ENCODE assay signal across 23 cellular contexts in the genomic region with DNA sequence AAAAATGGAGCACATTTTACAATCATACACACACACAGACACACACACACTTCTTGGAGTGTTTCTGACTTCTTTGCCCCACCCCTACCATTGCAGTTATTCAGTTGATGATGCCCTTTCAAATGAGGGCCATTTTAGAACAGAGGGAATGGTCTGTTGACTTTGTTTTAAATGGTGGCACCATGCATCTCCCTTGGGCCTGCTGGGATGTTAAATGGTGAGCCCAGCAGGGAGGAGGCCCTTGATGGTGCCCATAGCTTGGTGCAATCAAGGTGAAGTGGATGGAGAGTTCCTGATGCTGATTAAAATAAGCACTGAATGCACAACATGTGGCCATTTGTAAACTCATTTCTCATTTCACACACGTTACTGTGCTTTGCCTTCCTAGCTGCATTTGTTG. TPM values are rescaled to one million over a fixed set of nuclear protein-coding genes. Genes with fewer than 3 reads are reported as not detected.
DNase-seq lines count a peak whose midpoint lies in the region; ATAC-seq lines count a peak whose summit lies in the region.
"Had no signal": no experiment of that assay in that cellular context is flagged by ENCODE, and none has a peak within 500 bp of the region (broad histone marks: within the 10 kb centered on the region; RNA-seq: fewer than 3 reads in every experiment).

No MANE protein-coding gene starts in this region.

- peaks cover 16% of the 10 kb centered on the region for H3K9me3 Mint-ChIP-seq in T-helper 2 cell treated with Interferon-gamma antibody and Interleukin-4, amounts not matched to agents 5 μg/mL and 100 μg/mL, for 36 hours
- H3K9me3 Mint-ChIP-seq in stimulated activated effector memory CD8-positive, alpha-beta T cell treated with anti-CD3 and anti-CD28 coated beads, Interleukin-12 subunit alpha, Interleukin-12 subunit beta, amount 100 ng/mL, for 72 hours, result peaks cover 5% of the 10 kb centered on the region
- peaks cover 15% of the 10 kb centered on the region for H3K9me3 Mint-ChIP-seq in activated CD4-positive, alpha-beta T cell treated with anti-CD3 and anti-CD28 coated beads, Interleukin-2, amount 10 ng/mL, durations not matched to agents 24 days and 14 days

- no peaks in the 10 kb centered on the region for H3K27me3 Mint-ChIP-seq in T-helper 2 cell treated with Interferon-gamma antibody and Interleukin-4, amounts not matched to agents 5 μg/mL and 100 μg/mL, for 36 hours (ENCODE audit: low read depth)
- no peaks in the 10 kb centered on the region for H3K27me3 Mint-ChIP-seq in activated CD4-positive, alpha-beta T cell treated with anti-CD3 and anti-CD28 coated beads, Interleukin-2, amount 10 ng/mL, durations not matched to agents 24 days and 14 days
- H3K27me3 Mint-ChIP-seq: activated naive CD8-positive, alpha-beta T cell treated with anti-CD3 and anti-CD28 coated beads, Interleukin-2, amount 10 ng/mL, durations not matched to agents 7 days and 5 days; naive B cell; type B pancreatic cell had no signal

- H3K4me1 Mint-ChIP-seq in T-helper 2 cell treated with Interferon-gamma antibody and Interleukin-4, amounts not matched to agents 5 μg/mL and 100 μg/mL, for 36 hours (ENCODE audit: low read depth), result peaks cover 39% of the 10 kb centered on the region
- H3K4me1 Mint-ChIP-seq in stimulated activated effector memory CD8-positive, alpha-beta T cell treated with anti-CD3 and anti-CD28 coated beads, Interleukin-12 subunit alpha, Interleukin-12 subunit beta, amount 100 ng/mL, for 72 hours, result peaks cover 33% of the 10 kb centered on the region
- H3K4me1 Mint-ChIP-seq in activated CD4-positive, alpha-beta T cell treated with anti-CD3 and anti-CD28 coated beads, Interleukin-2, amount 10 ng/mL, durations not matched to agents 24 days and 14 days, result peaks cover 12% of the 10 kb centered on the region

- H3K27ac Mint-ChIP-seq in T-helper 2 cell treated with Interferon-gamma antibody and Interleukin-4, amounts not matched to agents 5 μg/mL and 100 μg/mL, for 36 hours, result peak overlapping the region; percentile 60
- peak overlapping the region; percentile 26 for H3K27ac Mint-ChIP-seq in stimulated activated effector memory CD8-positive, alpha-beta T cell treated with anti-CD3 and anti-CD28 coated beads, Interleukin-12 subunit alpha, Interleukin-12 subunit beta, amount 100 ng/mL, for 72 hours
- H3K27ac Mint-ChIP-seq in activated CD4-positive, alpha-beta T cell treated with anti-CD3 and anti-CD28 coated beads, Interleukin-2, amount 10 ng/mL, durations not matched to agents 24 days and 14 days, result no peak overlapping the region
- H3K27ac Mint-ChIP-seq: activated naive CD8-positive, alpha-beta T cell treated with anti-CD3 and anti-CD28 coated beads, Interleukin-2, amount 10 ng/mL, durations not matched to agents 7 days and 5 days; CD8-positive, alpha-beta T cell; naive B cell; T-helper 1 cell treated with Interleukin-12 subunit alpha and Interleukin-12 subunit beta and Interleukin-4 antibody, amounts not matched to agents 30 μg/mL and 1 μg/mL, for 36 hours; type B pancreatic cell had no signal

- peaks cover 56% of the 10 kb centered on the region for H3K36me3 Mint-ChIP-seq in T-helper 2 cell treated with Interferon-gamma antibody and Interleukin-4, amounts not matched to agents 5 μg/mL and 100 μg/mL, for 36 hours (ENCODE audit: low read depth)
- no peaks in the 10 kb centered on the region for H3K36me3 Mint-ChIP-seq in stimulated activated effector memory CD8-positive, alpha-beta T cell treated with anti-CD3 and anti-CD28 coated beads, Interleukin-12 subunit alpha, Interleukin-12 subunit beta, amount 100 ng/mL, for 72 hours
- peaks cover 49% of the 10 kb centered on the region for H3K36me3 Mint-ChIP-seq in activated CD4-positive, alpha-beta T cell treated with anti-CD3 and anti-CD28 coated beads, Interleukin-2, amount 10 ng/mL, durations not matched to agents 24 days and 14 days (ENCODE audit: low read depth)

- DNase-seq in T-helper 2 cell treated with Interferon-gamma antibody and Interleukin-4, amounts not matched to agents 5 μg/mL and 100 μg/mL, for 36 hours (ENCODE audit: low spot score), result no peak
- DNase-seq in T-helper 2 cell (no peak), NCI-H146 treated with DMSO at 0.1 percent for 48 hours (lab: John Stamatoyannopoulos, UW; ENCODE audit: unreplicated experiment) (peak; percentile 85), NCI-H345 treated with DMSO at 0.1 percent for 48 hours (lab: John Stamatoyannopoulos, UW; ENCODE audit: unreplicated experiment) (peak; percentile 95)
- DNase-seq in stimulated activated effector memory CD8-positive, alpha-beta T cell treated with anti-CD3 and anti-CD28 coated beads, Interleukin-12 subunit alpha, Interleukin-12 subunit beta, amount 100 ng/mL, for 72 hours (ENCODE audit: low spot score in 2 of 2), result no peak
- DNase-seq in stimulated activated CD4-positive, alpha-beta T cell treated with anti-CD3 and anti-CD28 coated beads, Interleukin-4, amount 100 ng/mL, for 4 hours, result no peak
- DNase-seq in activated CD4-positive, alpha-beta T cell treated with anti-CD3 and anti-CD28 coated beads, Interleukin-2, amount 10 ng/mL, durations not matched to agents 24 days and 14 days, result no peak
- DNase-seq: 8988T; activated effector memory CD4-positive, alpha-beta T cell treated with Interleukin-2 at 50 U/mL for 16 hours; activated naive CD8-positive, alpha-beta T cell treated with anti-CD3 and anti-CD28 coated beads, Interleukin-2, amount 10 ng/mL, durations not matched to agents 7 days and 5 days; AML-193; CD8-positive, alpha-beta T cell; DMS53; heart left ventricle; mesendoderm; MM.1S; naive B cell; NCI-H226; ovary; right cardiac atrium had no signal

- intact Hi-C loops in activated CD4-positive, alpha-beta T cell treated with anti-CD3 and anti-CD28 coated beads, Interleukin-2, amount 10 ng/mL, durations not matched to agents 24 days and 14 days (cut with micrococcal nuclease), result no loop called here

- H3K4me3 Mint-ChIP-seq in T-helper 2 cell treated with Interferon-gamma antibody and Interleukin-4, amounts not matched to agents 5 μg/mL and 100 μg/mL, for 36 hours, result no peak overlapping the region
- no peak overlapping the region for H3K4me3 Mint-ChIP-seq in stimulated activated effector memory CD8-positive, alpha-beta T cell treated with anti-CD3 and anti-CD28 coated beads, Interleukin-12 subunit alpha, Interleukin-12 subunit beta, amount 100 ng/mL, for 72 hours
- H3K4me3 Mint-ChIP-seq in activated CD4-positive, alpha-beta T cell treated with anti-CD3 and anti-CD28 coated beads, Interleukin-2, amount 10 ng/mL, durations not matched to agents 24 days and 14 days, result no peak overlapping the region
- H3K4me3 Mint-ChIP-seq: activated naive CD8-positive, alpha-beta T cell treated with anti-CD3 and anti-CD28 coated beads, Interleukin-2, amount 10 ng/mL, durations not matched to agents 7 days and 5 days; CD8-positive, alpha-beta T cell; naive B cell; T-helper 1 cell treated with Interleukin-12 subunit alpha and Interleukin-12 subunit beta and Interleukin-4 antibody, amounts not matched to agents 30 μg/mL and 1 μg/mL, for 36 hours; type B pancreatic cell had no signal

- ATAC-seq in stimulated activated effector memory CD8-positive, alpha-beta T cell treated with anti-CD3 and anti-CD28 coated beads, Interleukin-12 subunit alpha, Interleukin-12 subunit beta, amount 100 ng/mL, for 72 hours, result no peak
- ATAC-seq in GM21360 (IDR thresholded peaks at IDR 0.05; ENCODE audit: unreplicated experiment), result no peak
- ATAC-seq: CD8-positive, alpha-beta T cell; heart left ventricle; right cardiac atrium had no signal

RNA-seq across cellular contexts. Expression of a gene that starts 13.3 kb away (rescaled TPM):
- 91.4 and 96.1 TPM in 2 replicates for total RNA-seq in activated CD4-positive, alpha-beta T cell treated with anti-CD3 and anti-CD28 coated beads, Interleukin-2, amount 10 ng/mL, durations not matched to agents 24 days and 14 days

Comparison
In these comparisons a context has a peak if more than half of its experiments do, and no peak if none do; other contexts are left out.
1. DNase-seq: peak in NCI-H146 treated with DMSO at 0.1 percent for 48 hours (single experiment) and NCI-H345 treated with DMSO at 0.1 percent for 48 hours (single experiment); none in T-helper 2 cell treated with Interferon-gamma antibody and Interleukin-4, amounts not matched to agents 5 μg/mL and 100 μg/mL, for 36 hours (single experiment), T-helper 2 cell (0 of 5), stimulated activated effector memory CD8-positive, alpha-beta T cell treated with anti-CD3 and anti-CD28 coated beads, Interleukin-12 subunit alpha, Interleukin-12 subunit beta, amount 100 ng/mL, for 72 hours (0 of 2), stimulated activated CD4-positive, alpha-beta T cell treated with anti-CD3 and anti-CD28 coated beads, Interleukin-4, amount 100 ng/mL, for 4 hours (0 of 2) and activated CD4-positive, alpha-beta T cell treated with anti-CD3 and anti-CD28 coated beads, Interleukin-2, amount 10 ng/mL, durations not matched to agents 24 days and 14 days (single experiment).